In the genomic region with DNA sequence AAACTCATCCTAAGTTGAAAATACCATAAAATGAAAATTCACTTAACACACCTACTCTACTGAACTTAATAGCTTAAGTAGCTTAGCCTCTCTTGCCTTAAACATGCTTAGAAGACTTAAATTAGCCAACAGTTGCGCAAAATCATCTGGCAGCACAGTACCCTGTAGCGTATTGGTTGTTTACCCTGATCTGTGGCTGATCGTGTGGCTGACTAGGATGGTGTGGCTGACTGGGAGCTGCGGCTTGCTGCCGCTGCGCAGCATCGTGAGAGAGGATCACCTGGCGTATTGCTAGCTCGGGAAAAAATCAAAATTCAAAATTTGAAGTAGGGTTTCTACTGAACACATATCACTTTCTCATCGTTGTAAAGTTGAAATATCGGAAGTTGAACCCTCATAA, we compare ENCODE assay signal across 27 cellular contexts. TPM values are rescaled to one million over a fixed set of nuclear protein-coding genes. Genes with fewer than 3 reads are reported as not detected.
DNase-seq lines count a peak whose midpoint lies in the region; ATAC-seq and TF ChIP-seq lines count a peak whose summit lies in the region.
"Had no signal": no experiment of that assay in that cellular context is flagged by ENCODE, and none has a peak within 500 bp of the region (broad histone marks: within the 10 kb centered on the region; RNA-seq: fewer than 3 reads in every experiment).

No MANE protein-coding gene starts in this region.

- DNase-seq in activated naive CD8-positive, alpha-beta T cell treated with anti-CD3 and anti-CD28 coated beads, Interleukin-2, amount 10 ng/mL, durations not matched to agents 7 days and 5 days, result no peak
- DNase-seq in activated naive CD8-positive, alpha-beta T cell treated with anti-CD3 and anti-CD28 coated beads for 36 hours, result no peak
- DNase-seq in NOMO-1 (lab: John Stamatoyannopoulos, UW; ENCODE audit: unreplicated experiment in 2 of 2) (peak; percentile 69 to 73), chondrocyte (ENCODE audit: low spot score) (no peak), upper lobe of right lung (no peak), NCI-H2081 treated with DMSO at 0.1 percent for 48 hours (lab: John Stamatoyannopoulos, UW) (no peak), germinal center (ENCODE audit: low spot score) (no peak)
- DNase-seq: activated CD4-positive, alpha-beta memory T cell treated with anti-CD3 and anti-CD28 coated beads for 36 hours; activated gamma-delta T cell treated with Interleukin-2 at 50 U/mL for 16 hours; Calu3; central memory CD4-positive, alpha-beta T cell; HFFc6; IMR-90; mesenchymal stem cell; naive thymus-derived CD4-positive, alpha-beta T cell; NCI-H187; pancreas; PC-9; SHP77 treated with DMSO at 0.1 percent for 48 hours; sigmoid colon; testis had no signal

- peaks cover 9% of the 10 kb centered on the region for H3K4me1 Mint-ChIP-seq in activated naive CD8-positive, alpha-beta T cell treated with anti-CD3 and anti-CD28 coated beads, Interleukin-2, amount 10 ng/mL, durations not matched to agents 7 days and 5 days
- peaks cover 8% of the 10 kb centered on the region for H3K4me1 Mint-ChIP-seq in activated naive CD8-positive, alpha-beta T cell treated with anti-CD3 and anti-CD28 coated beads for 36 hours
- H3K4me1 Mint-ChIP-seq in chondrocyte (ENCODE audit: low read depth), result peaks cover 28% of the 10 kb centered on the region

- no peak overlapping the region for H3K27ac ChIP-seq in upper lobe of right lung
- H3K27ac ChIP-seq: A549, BLaER1, esophagus muscularis mucosa, pancreas, PC-9, sigmoid colon, testis, VCaP had no signal

- H3K27ac Mint-ChIP-seq in activated naive CD8-positive, alpha-beta T cell treated with anti-CD3 and anti-CD28 coated beads, Interleukin-2, amount 10 ng/mL, durations not matched to agents 7 days and 5 days, result peak overlapping the region; percentile 38
- no peak overlapping the region for H3K27ac Mint-ChIP-seq in activated naive CD8-positive, alpha-beta T cell treated with anti-CD3 and anti-CD28 coated beads for 36 hours
- H3K27ac Mint-ChIP-seq in chondrocyte (ENCODE audit: unreplicated experiment), result peak overlapping the region; percentile 74
- H3K27ac Mint-ChIP-seq: activated CD4-positive, alpha-beta memory T cell treated with anti-CD3 and anti-CD28 coated beads for 36 hours; HFFc6; T-helper 1 cell treated with Interleukin-12 subunit alpha and Interleukin-12 subunit beta and Interleukin-4 antibody, amounts not matched to agents 30 μg/mL and 1 μg/mL, for 36 hours had no signal

- H3K4me3 ChIP-seq in upper lobe of right lung, result no peak overlapping the region
- H3K4me3 ChIP-seq: A549, BLaER1, esophagus muscularis mucosa, pancreas, PC-9, sigmoid colon, testis had no signal

- no peaks in the 10 kb centered on the region for H3K9me3 Mint-ChIP-seq in activated naive CD8-positive, alpha-beta T cell treated with anti-CD3 and anti-CD28 coated beads, Interleukin-2, amount 10 ng/mL, durations not matched to agents 7 days and 5 days
- no peaks in the 10 kb centered on the region for H3K9me3 Mint-ChIP-seq in activated naive CD8-positive, alpha-beta T cell treated with anti-CD3 and anti-CD28 coated beads for 36 hours
- no peaks in the 10 kb centered on the region for H3K9me3 Mint-ChIP-seq in chondrocyte (ENCODE audit: low read depth)
- H3K9me3 Mint-ChIP-seq: activated CD4-positive, alpha-beta memory T cell treated with anti-CD3 and anti-CD28 coated beads for 36 hours; HFFc6; naive thymus-derived CD4-positive, alpha-beta T cell; T-helper 1 cell treated with Interleukin-12 subunit alpha and Interleukin-12 subunit beta and Interleukin-4 antibody, amounts not matched to agents 30 μg/mL and 1 μg/mL, for 36 hours had no signal

- no peaks in the 10 kb centered on the region for H3K36me3 ChIP-seq in upper lobe of right lung
- H3K36me3 ChIP-seq: BLaER1, esophagus muscularis mucosa, pancreas had no signal

- H3K4me3 Mint-ChIP-seq in activated naive CD8-positive, alpha-beta T cell treated with anti-CD3 and anti-CD28 coated beads, Interleukin-2, amount 10 ng/mL, durations not matched to agents 7 days and 5 days, result no peak overlapping the region
- H3K4me3 Mint-ChIP-seq in activated naive CD8-positive, alpha-beta T cell treated with anti-CD3 and anti-CD28 coated beads for 36 hours, result no peak overlapping the region
- H3K4me3 Mint-ChIP-seq in chondrocyte (ENCODE audit: unreplicated experiment), result no peak overlapping the region
- H3K4me3 Mint-ChIP-seq: activated CD4-positive, alpha-beta memory T cell treated with anti-CD3 and anti-CD28 coated beads for 36 hours; HFFc6; naive thymus-derived CD4-positive, alpha-beta T cell; T-helper 1 cell treated with Interleukin-12 subunit alpha and Interleukin-12 subunit beta and Interleukin-4 antibody, amounts not matched to agents 30 μg/mL and 1 μg/mL, for 36 hours had no signal

- no peaks in the 10 kb centered on the region for H3K36me3 Mint-ChIP-seq in activated naive CD8-positive, alpha-beta T cell treated with anti-CD3 and anti-CD28 coated beads, Interleukin-2, amount 10 ng/mL, durations not matched to agents 7 days and 5 days
- H3K36me3 Mint-ChIP-seq in activated naive CD8-positive, alpha-beta T cell treated with anti-CD3 and anti-CD28 coated beads for 36 hours, result no peaks in the 10 kb centered on the region
- H3K36me3 Mint-ChIP-seq in chondrocyte (ENCODE audit: low read depth), result no peaks in the 10 kb centered on the region
- H3K36me3 Mint-ChIP-seq: activated CD4-positive, alpha-beta memory T cell treated with anti-CD3 and anti-CD28 coated beads for 36 hours had no signal

- no peak for ATAC-seq in activated naive CD8-positive, alpha-beta T cell treated with anti-CD3 and anti-CD28 coated beads, Interleukin-2, amount 10 ng/mL, durations not matched to agents 7 days and 5 days (ENCODE audit: low read depth)
- ATAC-seq in upper lobe of right lung (peak; percentile 73), GM21825 (IDR thresholded peaks at IDR 0.05; ENCODE audit: unreplicated experiment) (no peak)
- ATAC-seq: A549; naive thymus-derived CD4-positive, alpha-beta T cell; pancreas had no signal

- H3K9me3 ChIP-seq in upper lobe of right lung, result no peaks in the 10 kb centered on the region
- H3K9me3 ChIP-seq: A549, BLaER1, esophagus muscularis mucosa, pancreas, sigmoid colon, testis had no signal

- no peaks in the 10 kb centered on the region for H3K4me1 ChIP-seq in upper lobe of right lung
- H3K4me1 ChIP-seq: A549 had no signal

- POLR2A ChIA-PET in activated naive CD8-positive, alpha-beta T cell treated with anti-CD3 and anti-CD28 coated beads, Interleukin-2, amount 10 ng/mL, durations not matched to agents 7 days and 5 days (lab: Charles Lee), result no interaction called here

- no peaks in the 10 kb centered on the region for H3K27me3 ChIP-seq in upper lobe of right lung
- H3K27me3 ChIP-seq: BLaER1, esophagus muscularis mucosa, pancreas, sigmoid colon, testis had no signal

- intact Hi-C loops in upper lobe of right lung (cut with DNase I), result no loop called here

- no peaks in the 10 kb centered on the region for H3K27me3 Mint-ChIP-seq in activated naive CD8-positive, alpha-beta T cell treated with anti-CD3 and anti-CD28 coated beads, Interleukin-2, amount 10 ng/mL, durations not matched to agents 7 days and 5 days
- H3K27me3 Mint-ChIP-seq in activated naive CD8-positive, alpha-beta T cell treated with anti-CD3 and anti-CD28 coated beads for 36 hours, result no peaks in the 10 kb centered on the region
- no peaks in the 10 kb centered on the region for H3K27me3 Mint-ChIP-seq in chondrocyte (ENCODE audit: low read depth)
- H3K27me3 Mint-ChIP-seq: activated CD4-positive, alpha-beta memory T cell treated with anti-CD3 and anti-CD28 coated beads for 36 hours; naive thymus-derived CD4-positive, alpha-beta T cell had no signal

- no peak for TF ChIP-seq CTCF in chondrocyte (IDR thresholded peaks at IDR 0.05)
- no peak for TF ChIP-seq CTCF in upper lobe of right lung (IDR thresholded peaks at IDR 0.05)

RNA-seq across cellular contexts. Expression of a gene that starts 6.3 kb away (rescaled TPM):
- 10 to 100 TPM; 38.0 to 38.5 TPM for total RNA-seq in activated naive CD8-positive, alpha-beta T cell treated with anti-CD3 and anti-CD28 coated beads, Interleukin-2, amount 10 ng/mL, durations not matched to agents 7 days and 5 days
- 10 to 100 TPM; 10.1 to 11.3 TPM for total RNA-seq in activated naive CD8-positive, alpha-beta T cell treated with anti-CD3 and anti-CD28 coated beads for 36 hours
- total RNA-seq in chondrocyte (36.3 to 65.4 TPM (median 39.3 TPM) in 3 replicates), upper lobe of right lung (98.2 TPM)

RNA-seq across cellular contexts. Expression of a gene that starts 39.8 kb away (rescaled TPM):
- total RNA-seq in activated naive CD8-positive, alpha-beta T cell treated with anti-CD3 and anti-CD28 coated beads, Interleukin-2, amount 10 ng/mL, durations not matched to agents 7 days and 5 days, result 10 to 100 TPM; 35.7 to 39.1 TPM
- 10 to 100 TPM; 46.9 to 49.7 TPM for total RNA-seq in activated naive CD8-positive, alpha-beta T cell treated with anti-CD3 and anti-CD28 coated beads for 36 hours
- total RNA-seq in chondrocyte, result 23.8 to 31.2 TPM (median 25.7 TPM) in 3 replicates
- total RNA-seq in upper lobe of right lung, result 27.2 TPM

Comparison
In these comparisons a context has a peak if more than half of its experiments do, and no peak if none do; other contexts are left out.
1. DNase-seq: peak in NOMO-1 (2 of 2); none in activated naive CD8-positive, alpha-beta T cell treated with anti-CD3 and anti-CD28 coated beads, Interleukin-2, amount 10 ng/mL, durations not matched to agents 7 days and 5 days (single experiment), activated naive CD8-positive, alpha-beta T cell treated with anti-CD3 and anti-CD28 coated beads for 36 hours (single experiment), chondrocyte (single experiment), upper lobe of right lung (single experiment), NCI-H2081 treated with DMSO at 0.1 percent for 48 hours (single experiment) and germinal center (single experiment).